ENCODE assay signal across 8 cellular contexts in the genomic region with DNA sequence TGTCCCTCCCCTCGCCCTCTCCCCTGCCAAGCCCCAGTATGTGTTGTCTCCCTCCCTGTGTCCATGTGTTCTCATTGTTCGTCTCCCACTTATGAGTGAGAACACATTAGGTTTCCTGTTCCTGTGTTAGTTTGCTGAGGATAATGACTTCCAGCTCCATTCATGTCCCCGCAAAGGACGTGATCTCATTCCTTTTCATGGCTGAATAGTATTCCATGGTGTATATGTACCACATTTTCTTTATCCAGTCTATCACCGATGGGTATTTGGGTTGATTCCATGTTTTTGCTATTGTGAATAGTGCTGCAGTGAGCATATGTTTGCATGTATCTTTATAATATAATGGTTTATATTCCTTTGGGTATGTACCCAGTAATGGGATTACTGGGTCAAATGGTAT. TPM values are rescaled to one million over a fixed set of nuclear protein-coding genes. Genes with fewer than 3 reads are reported as not detected.
"Had no signal": no experiment of that assay in that cellular context is flagged by ENCODE, and none has a peak within 500 bp of the region (broad histone marks: within the 10 kb centered on the region; RNA-seq: fewer than 3 reads in every experiment).

No MANE protein-coding gene starts in this region.

RNA-seq across cellular contexts. Expression of a gene that starts 45.5 kb away (rescaled TPM):
- total RNA-seq: activated naive CD4-positive, alpha-beta T cell treated with anti-CD3 and anti-CD28 coated beads for 36 hours; activated naive CD8-positive, alpha-beta T cell treated with anti-CD3 and anti-CD28 coated beads, Interleukin-2, amount 10 ng/mL, durations not matched to agents 7 days and 5 days; activated T-helper 1 cell treated with anti-CD3 and anti-CD28 coated beads, Interleukin-12 subunit alpha, Interleukin-12 subunit beta, Interleukin-2, Interleukin-4 antibody, amounts not matched to agents 30 ng/mL and 10 ng/mL and 1 ng/mL, durations not matched to agents 14 hours and 24 hours and 36 hours; activated T-helper 17 cell treated with anti-CD3 and anti-CD28 coated beads, Interleukin-2, amount 50 U/mL, for 72 hours; activated T-helper 2 cell treated with anti-CD3 and anti-CD28 coated beads, Interferon-gamma antibody, Interleukin-2, Interleukin-4, amounts not matched to agents 10 μg/mL and 5 μg/mL and 100 μg/mL, durations not matched to agents 14 hours and 24 hours and 36 hours; body of pancreas; bronchial epithelial cell; cardiac septum had no signal
